Comparison of ENCODE assay signal across 1 cellular context in the genomic region with DNA sequence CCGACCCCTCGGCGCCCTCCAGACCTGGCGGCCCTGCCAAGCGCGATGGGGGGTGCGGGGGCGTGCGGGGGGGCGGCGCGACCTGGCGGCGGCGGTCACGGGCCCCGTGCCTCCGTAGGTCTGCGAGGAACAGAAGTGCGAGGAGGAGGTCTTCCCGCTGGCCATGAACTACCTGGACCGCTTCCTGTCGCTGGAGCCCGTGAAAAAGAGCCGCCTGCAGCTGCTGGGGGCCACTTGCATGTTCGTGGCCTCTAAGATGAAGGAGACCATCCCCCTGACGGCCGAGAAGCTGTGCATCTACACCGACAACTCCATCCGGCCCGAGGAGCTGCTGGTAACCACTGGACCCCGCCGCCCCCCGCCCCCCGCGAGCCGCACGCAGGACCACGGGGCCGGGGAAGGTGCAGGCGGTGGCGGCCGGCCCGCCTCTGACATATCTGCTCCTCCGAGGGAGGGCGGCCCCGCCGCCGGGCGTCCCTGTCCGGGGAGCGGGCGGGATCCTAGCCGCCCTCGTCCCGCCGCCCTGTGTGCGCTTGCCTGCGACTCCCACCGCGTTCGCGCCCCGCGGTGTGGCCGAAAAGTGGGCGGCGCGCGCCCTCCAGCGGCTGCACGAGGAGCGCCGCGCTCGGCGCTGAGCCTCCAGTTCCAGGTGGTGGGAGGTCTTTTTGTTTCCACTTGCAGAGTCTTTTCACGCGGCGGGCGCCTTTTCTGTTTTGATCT.
TF ChIP-seq lines count a peak whose summit lies in the region.

No MANE protein-coding gene starts in this region.

TF ChIP-seq in HepG2, 621 proteins besides CTCF, POLR2A, EP300 and RAD21 (continued from another document and continues in another):
- TF ChIP-seq, protein P1, sequence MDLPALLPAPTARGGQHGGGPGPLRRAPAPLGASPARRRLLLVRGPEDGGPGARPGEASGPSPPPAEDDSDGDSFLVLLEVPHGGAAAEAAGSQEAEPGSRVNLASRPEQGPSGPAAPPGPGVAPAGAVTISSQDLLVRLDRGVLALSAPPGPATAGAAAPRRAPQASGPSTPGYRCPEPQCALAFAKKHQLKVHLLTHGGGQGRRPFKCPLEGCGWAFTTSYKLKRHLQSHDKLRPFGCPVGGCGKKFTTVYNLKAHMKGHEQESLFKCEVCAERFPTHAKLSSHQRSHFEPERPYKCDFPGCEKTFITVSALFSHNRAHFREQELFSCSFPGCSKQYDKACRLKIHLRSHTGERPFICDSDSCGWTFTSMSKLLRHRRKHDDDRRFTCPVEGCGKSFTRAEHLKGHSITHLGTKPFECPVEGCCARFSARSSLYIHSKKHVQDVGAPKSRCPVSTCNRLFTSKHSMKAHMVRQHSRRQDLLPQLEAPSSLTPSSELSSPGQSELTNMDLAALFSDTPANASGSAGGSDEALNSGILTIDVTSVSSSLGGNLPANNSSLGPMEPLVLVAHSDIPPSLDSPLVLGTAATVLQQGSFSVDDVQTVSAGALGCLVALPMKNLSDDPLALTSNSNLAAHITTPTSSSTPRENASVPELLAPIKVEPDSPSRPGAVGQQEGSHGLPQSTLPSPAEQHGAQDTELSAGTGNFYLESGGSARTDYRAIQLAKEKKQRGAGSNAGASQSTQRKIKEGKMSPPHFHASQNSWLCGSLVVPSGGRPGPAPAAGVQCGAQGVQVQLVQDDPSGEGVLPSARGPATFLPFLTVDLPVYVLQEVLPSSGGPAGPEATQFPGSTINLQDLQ (CRISPR knock-in tag; IDR thresholded peaks at IDR 0.05), result no peak
- TF ChIP-seq TP53 (CRISPR knock-in tag; conservative IDR thresholded peaks at IDR 0.05) (no peak), EHMT2 (IDR thresholded peaks at IDR 0.05; ENCODE audit: borderline replicate concordance, low read depth, low read length) (no peak), MAFF (IDR thresholded peaks at IDR 0.05; ENCODE audit: low read depth, low read length) (no peak), PITX1 (CRISPR knock-in tag; IDR thresholded peaks at IDR 0.05) (no peak), ZNF232 (CRISPR knock-in tag; IDR thresholded peaks at IDR 0.05; ENCODE audit: borderline replicate concordance) (no peak), ZNF678 (CRISPR knock-in tag; IDR thresholded peaks at IDR 0.05) (no peak), CENPX (CRISPR knock-in tag; IDR thresholded peaks at IDR 0.05) (no peak), NFYC (CRISPR knock-in tag; IDR thresholded peaks at IDR 0.05) (no peak), ZGPAT (CRISPR knock-in tag; IDR thresholded peaks at IDR 0.05) (no peak; the same call in 1 of the 2 replicates), NR2F2 (IDR thresholded peaks at IDR 0.05; ENCODE audit: borderline replicate concordance, low read depth) (no peak), CBX1 (IDR thresholded peaks at IDR 0.05; ENCODE audit: low read depth) (peak; percentile 73), ZNF720 (CRISPR knock-in tag; IDR thresholded peaks at IDR 0.05) (no peak), ZSCAN25 (CRISPR knock-in tag; IDR thresholded peaks at IDR 0.05) (no peak; the same call in 1 of the 2 replicates), ZNF572 (CRISPR knock-in tag; IDR thresholded peaks at IDR 0.05) (no peak), MEF2D (CRISPR knock-in tag; IDR thresholded peaks at IDR 0.05) (no peak), ZNF34 (CRISPR knock-in tag; IDR thresholded peaks at IDR 0.05; ENCODE audit: borderline replicate concordance) (no peak), ZMAT3 (CRISPR knock-in tag; conservative IDR thresholded peaks at IDR 0.05) (no peak), JUN (CRISPR knock-in tag; IDR thresholded peaks at IDR 0.05) (no peak), ZBTB1 (CRISPR knock-in tag; IDR thresholded peaks at IDR 0.05; ENCODE audit: borderline replicate concordance) (no peak), PAX8 (CRISPR knock-in tag; IDR thresholded peaks at IDR 0.05; ENCODE audit: borderline replicate concordance) (no peak), NKX3-1 (CRISPR knock-in tag; IDR thresholded peaks at IDR 0.05) (no peak), ZNF749 (CRISPR knock-in tag; IDR thresholded peaks at IDR 0.05; ENCODE audit: borderline replicate concordance) (no peak), NFE2L1 (CRISPR knock-in tag; IDR thresholded peaks at IDR 0.05; ENCODE audit: borderline replicate concordance) (no peak), KAT7 (CRISPR knock-in tag; IDR thresholded peaks at IDR 0.05; ENCODE audit: borderline replicate concordance) (peak; percentile 74; the same call in 1 of the 2 replicates), HMGXB4 (CRISPR knock-in tag; IDR thresholded peaks at IDR 0.05; ENCODE audit: borderline replicate concordance in 1 of 2, low read depth in 1 of 2) (peak; percentile 80 to 92), ZSCAN31 (CRISPR knock-in tag; IDR thresholded peaks at IDR 0.05; ENCODE audit: low read depth) (no peak), HES4 (CRISPR knock-in tag; IDR thresholded peaks at IDR 0.05; ENCODE audit: borderline replicate concordance) (no peak), ZNF629 (CRISPR knock-in tag; conservative IDR thresholded peaks at IDR 0.05) (0 out of 2 replicates have a peak, but pooled peaks have one; percentile 8), FOXM1 (CRISPR knock-in tag; IDR thresholded peaks at IDR 0.05) (no peak), PCBP1 (IDR thresholded peaks at IDR 0.05; ENCODE audit: borderline replicate concordance, low read depth, low read length) (no peak), KLF11 (CRISPR knock-in tag; IDR thresholded peaks at IDR 0.05) (no peak), NFKBIZ (CRISPR knock-in tag; IDR thresholded peaks at IDR 0.05) (no peak), ZNF556 (CRISPR knock-in tag; IDR thresholded peaks at IDR 0.05; ENCODE audit: borderline replicate concordance) (peak; percentile 73; the same call in 1 of the 2 replicates), CBX5 (CRISPR knock-in tag; IDR thresholded peaks at IDR 0.05; ENCODE audit: borderline replicate concordance) (0 out of 2 replicates have a peak, but pooled peaks have one; percentile 21), BCL3 (CRISPR knock-in tag; IDR thresholded peaks at IDR 0.05) (no peak), ZNF703 (CRISPR knock-in tag; IDR thresholded peaks at IDR 0.05; ENCODE audit: borderline replicate concordance) (no peak), RCOR2 (CRISPR knock-in tag; IDR thresholded peaks at IDR 0.05) (no peak), ZNF747 (CRISPR knock-in tag; IDR thresholded peaks at IDR 0.05; ENCODE audit: borderline replicate concordance) (peak; percentile 42; the same call in 1 of the 2 replicates)
- TF ChIP-seq, protein P2, sequence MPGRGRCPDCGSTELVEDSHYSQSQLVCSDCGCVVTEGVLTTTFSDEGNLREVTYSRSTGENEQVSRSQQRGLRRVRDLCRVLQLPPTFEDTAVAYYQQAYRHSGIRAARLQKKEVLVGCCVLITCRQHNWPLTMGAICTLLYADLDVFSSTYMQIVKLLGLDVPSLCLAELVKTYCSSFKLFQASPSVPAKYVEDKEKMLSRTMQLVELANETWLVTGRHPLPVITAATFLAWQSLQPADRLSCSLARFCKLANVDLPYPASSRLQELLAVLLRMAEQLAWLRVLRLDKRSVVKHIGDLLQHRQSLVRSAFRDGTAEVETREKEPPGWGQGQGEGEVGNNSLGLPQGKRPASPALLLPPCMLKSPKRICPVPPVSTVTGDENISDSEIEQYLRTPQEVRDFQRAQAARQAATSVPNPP (CRISPR knock-in tag; IDR thresholded peaks at IDR 0.05), result no peak
- TF ChIP-seq, protein P3, sequence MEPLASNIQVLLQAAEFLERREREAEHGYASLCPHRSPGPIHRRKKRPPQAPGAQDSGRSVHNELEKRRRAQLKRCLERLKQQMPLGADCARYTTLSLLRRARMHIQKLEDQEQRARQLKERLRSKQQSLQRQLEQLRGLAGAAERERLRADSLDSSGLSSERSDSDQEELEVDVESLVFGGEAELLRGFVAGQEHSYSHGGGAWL (CRISPR knock-in tag; IDR thresholded peaks at IDR 0.05), result 0 out of 2 replicates have a peak, but pooled peaks have one; percentile 20
- TF ChIP-seq, protein P4, sequence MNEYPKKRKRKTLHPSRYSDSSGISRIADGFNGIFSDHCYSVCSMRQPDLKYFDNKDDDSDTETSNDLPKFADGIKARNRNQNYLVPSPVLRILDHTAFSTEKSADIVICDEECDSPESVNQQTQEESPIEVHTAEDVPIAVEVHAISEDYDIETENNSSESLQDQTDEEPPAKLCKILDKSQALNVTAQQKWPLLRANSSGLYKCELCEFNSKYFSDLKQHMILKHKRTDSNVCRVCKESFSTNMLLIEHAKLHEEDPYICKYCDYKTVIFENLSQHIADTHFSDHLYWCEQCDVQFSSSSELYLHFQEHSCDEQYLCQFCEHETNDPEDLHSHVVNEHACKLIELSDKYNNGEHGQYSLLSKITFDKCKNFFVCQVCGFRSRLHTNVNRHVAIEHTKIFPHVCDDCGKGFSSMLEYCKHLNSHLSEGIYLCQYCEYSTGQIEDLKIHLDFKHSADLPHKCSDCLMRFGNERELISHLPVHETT (CRISPR knock-in tag; conservative IDR thresholded peaks at IDR 0.05), result no peak
- TF ChIP-seq, protein P5, sequence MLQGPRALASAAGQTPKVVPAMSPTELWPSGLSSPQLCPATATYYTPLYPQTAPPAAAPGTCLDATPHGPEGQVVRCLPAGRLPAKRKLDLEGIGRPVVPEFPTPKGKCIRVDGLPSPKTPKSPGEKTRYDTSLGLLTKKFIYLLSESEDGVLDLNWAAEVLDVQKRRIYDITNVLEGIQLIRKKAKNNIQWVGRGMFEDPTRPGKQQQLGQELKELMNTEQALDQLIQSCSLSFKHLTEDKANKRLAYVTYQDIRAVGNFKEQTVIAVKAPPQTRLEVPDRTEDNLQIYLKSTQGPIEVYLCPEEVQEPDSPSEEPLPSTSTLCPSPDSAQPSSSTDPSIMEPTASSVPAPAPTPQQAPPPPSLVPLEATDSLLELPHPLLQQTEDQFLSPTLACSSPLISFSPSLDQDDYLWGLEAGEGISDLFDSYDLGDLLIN (CRISPR knock-in tag; IDR thresholded peaks at IDR 0.05; ENCODE audit: borderline replicate concordance), result no peak
